Comparison of ENCODE assay signal across 16 cellular contexts in genomic region chr3:157388051-157388450, GRCh38.
"Had no signal": no experiment of that assay in that cellular context is flagged by ENCODE, and none has a peak within 500 bp of the region (broad histone marks: within the 10 kb centered on the region; RNA-seq: fewer than 3 reads in every experiment).

No MANE protein-coding gene starts in this region.

- H3K27me3 Mint-ChIP-seq: activated T-cell treated with anti-CD3 and anti-CD28 coated beads, Interleukin-2, amount 50 U/mL, for 24 hours had no signal

- ATAC-seq: right lobe of liver; stimulated activated naive CD8-positive, alpha-beta T cell treated with anti-CD3 and anti-CD28 coated beads, Interleukin-15, Interleukin-2, amounts not matched to agents 100 U/mL and 50 U/mL, for 24 hours had no signal

- H3K4me3 Mint-ChIP-seq: activated T-cell treated with anti-CD3 and anti-CD28 coated beads, Interleukin-2, amount 50 U/mL, for 24 hours; nephron progenitor cell had no signal

- H3K36me3 ChIP-seq: esophagus muscularis mucosa, prostate gland, right lobe of liver, suprapubic skin had no signal

- H3K27me3 ChIP-seq: esophagus muscularis mucosa, right lobe of liver, suprapubic skin had no signal

- DNase-seq: activated CD4-positive, alpha-beta T cell treated with anti-CD3 and anti-CD28 coated beads for 1 hour; activated CD4-positive, alpha-beta T cell treated with anti-CD3 and anti-CD28 coated beads, Interleukin-2, amount 50 U/mL, for 4 hours; activated naive CD4-positive, alpha-beta T cell treated with anti-CD3 and anti-CD28 coated beads, Interleukin-2, amount 50 U/mL, for 16 hours; activated T-cell treated with anti-CD3 and anti-CD28 coated beads, Interleukin-2, amount 50 U/mL, for 24 hours; glutamatergic neuron; hypothalamus; kidney; nephron progenitor cell; right lobe of liver; stimulated activated naive CD8-positive, alpha-beta T cell treated with anti-CD3 and anti-CD28 coated beads, Interleukin-15, Interleukin-2, amounts not matched to agents 100 U/mL and 50 U/mL, for 24 hours; T1000; trophoblast cell had no signal

- H3K4me3 ChIP-seq: esophagus muscularis mucosa, prostate gland, right lobe of liver, smooth muscle cell, suprapubic skin had no signal

- H3K27ac Mint-ChIP-seq: activated T-cell treated with anti-CD3 and anti-CD28 coated beads, Interleukin-2, amount 50 U/mL, for 24 hours; nephron progenitor cell had no signal

- H3K4me1 Mint-ChIP-seq: nephron progenitor cell had no signal
